ENCODE assay signal across 16 cellular contexts in the genomic region with DNA sequence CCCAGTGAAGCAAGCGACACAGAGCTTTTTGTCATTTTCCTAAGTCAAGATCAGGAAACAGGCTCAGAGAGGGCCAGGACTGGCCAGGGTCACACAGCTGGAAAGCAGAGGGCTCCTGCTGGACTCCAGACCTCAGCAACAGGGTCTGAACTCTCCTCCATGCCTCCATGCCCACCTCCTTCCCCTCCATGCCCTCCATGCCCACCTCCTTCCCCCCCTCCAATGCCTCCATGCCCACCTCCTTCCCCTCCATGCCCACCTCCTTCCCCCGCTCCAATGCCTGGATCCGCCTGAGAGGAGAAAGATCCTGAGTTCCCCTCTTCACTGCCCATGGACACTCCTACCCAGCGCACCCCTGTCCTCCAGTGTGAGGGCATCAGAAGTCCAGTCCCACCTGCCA. TPM values are rescaled to one million over a fixed set of nuclear protein-coding genes. Genes with fewer than 3 reads are reported as not detected.
A peak's percentile ranks its signal among the peaks of the same experiment; 100 is the strongest.
DNase-seq lines count a peak whose midpoint lies in the region; ATAC-seq and TF ChIP-seq lines count a peak whose summit lies in the region.
"Had no signal": no experiment of that assay in that cellular context is flagged by ENCODE, and none has a peak within 500 bp of the region (broad histone marks: within the 10 kb centered on the region; RNA-seq: fewer than 3 reads in every experiment).

No MANE protein-coding gene starts in this region.

- no peak for TF ChIP-seq CTCF in CD14-positive monocyte (IDR thresholded peaks at IDR 0.05)
- TF ChIP-seq CTCF in left lung (IDR thresholded peaks at IDR 0.05) = no peak
- TF ChIP-seq CTCF in RWPE1 (conservative IDR thresholded peaks at IDR 0.05; ENCODE audit: low read depth) = no peak

- intact Hi-C loops in CD14-positive monocyte (cut with micrococcal nuclease) = no loop called here
- intact Hi-C loops in left lung (cut with DNase I) = no loop called here
- intact Hi-C loops in posterior vena cava (cut with DNase I) = no loop called here

- POLR2A ChIA-PET in RWPE1 (lab: Yijun Ruan, JAX; ENCODE audit: low non-redundant PET) = no interaction called here

- H3K9me3 Mint-ChIP-seq in activated naive CD4-positive, alpha-beta T cell treated with anti-CD3 and anti-CD28 coated beads, Interleukin-2, amount 10 ng/mL, durations not matched to agents 7 days and 5 days = no peaks in the 10 kb centered on the region
- peaks cover 2 to 10% (median 6%) of the 10 kb centered on the region in 7 donors for H3K9me3 Mint-ChIP-seq in CD14-positive monocyte
- H3K9me3 Mint-ChIP-seq: CD4-positive, alpha-beta T cell had no signal

- no peak overlapping the region for H3K27ac ChIP-seq in left lung
- no peak overlapping the region for H3K27ac ChIP-seq in RWPE1
- H3K27ac ChIP-seq: 22Rv1, A549 had no signal

- no peaks in the 10 kb centered on the region for H3K36me3 ChIP-seq in left lung

- peaks cover 0 to 8% of the 10 kb centered on the region in 2 donors for H3K27me3 ChIP-seq in left lung

- H3K4me3 Mint-ChIP-seq in activated naive CD4-positive, alpha-beta T cell treated with anti-CD3 and anti-CD28 coated beads, Interleukin-2, amount 10 ng/mL, durations not matched to agents 7 days and 5 days = no peak overlapping the region
- H3K4me3 Mint-ChIP-seq in CD14-positive monocyte = no peak overlapping the region
- H3K4me3 Mint-ChIP-seq: CD4-positive, alpha-beta T cell; GM23338 had no signal

- no peak for DNase-seq in activated naive CD4-positive, alpha-beta T cell treated with anti-CD3 and anti-CD28 coated beads, Interleukin-2, amount 10 ng/mL, durations not matched to agents 7 days and 5 days
- DNase-seq in activated naive CD4-positive, alpha-beta T cell (lab: John Stamatoyannopoulos, UW) = no peak
- peak; percentile 15 for DNase-seq in CD14-positive monocyte (ENCODE audit: low spot score)
- no peak for DNase-seq in left lung
- peak; percentile 38 for DNase-seq in posterior vena cava (ENCODE audit: low spot score)
- no peak for DNase-seq in NK-92 treated with Interleukin-12 subunit alpha and Interleukin-12 subunit beta, amount 100 ng/mL, for 24 hours (lab: John Stamatoyannopoulos, UW)
- no peak for DNase-seq in RWPE1 (ENCODE audit: low spot score)
- DNase-seq in AG08395 (ENCODE audit: low spot score) = no peak
- DNase-seq: C1 segment of cervical spinal cord; Caco-2; CD4-positive, alpha-beta T cell; GF-D8; HCEC 1CT had no signal

- no peaks in the 10 kb centered on the region for H3K4me1 Mint-ChIP-seq in activated naive CD4-positive, alpha-beta T cell treated with anti-CD3 and anti-CD28 coated beads, Interleukin-2, amount 10 ng/mL, durations not matched to agents 7 days and 5 days
- H3K4me1 Mint-ChIP-seq in CD14-positive monocyte = peaks cover 24% of the 10 kb centered on the region

- H3K27me3 Mint-ChIP-seq in activated naive CD4-positive, alpha-beta T cell treated with anti-CD3 and anti-CD28 coated beads, Interleukin-2, amount 10 ng/mL, durations not matched to agents 7 days and 5 days = peaks cover 28% of the 10 kb centered on the region
- peaks cover 17 to 24% (median 22%) of the 10 kb centered on the region in 3 donors for H3K27me3 Mint-ChIP-seq in CD14-positive monocyte (ENCODE audit: low read depth in 3 of 3)

- H3K36me3 Mint-ChIP-seq in activated naive CD4-positive, alpha-beta T cell treated with anti-CD3 and anti-CD28 coated beads, Interleukin-2, amount 10 ng/mL, durations not matched to agents 7 days and 5 days = no peaks in the 10 kb centered on the region
- H3K36me3 Mint-ChIP-seq in CD14-positive monocyte = peaks cover 0 to 7% of the 10 kb centered on the region in 2 donors

- peak overlapping the region; percentile 8 for H3K27ac Mint-ChIP-seq in activated naive CD4-positive, alpha-beta T cell treated with anti-CD3 and anti-CD28 coated beads, Interleukin-2, amount 10 ng/mL, durations not matched to agents 7 days and 5 days
- H3K27ac Mint-ChIP-seq in CD14-positive monocyte = peak overlapping the region in 1 of 7 donors; percentile 50
- H3K27ac Mint-ChIP-seq: CD4-positive, alpha-beta T cell; GM23338 had no signal

- H3K9me3 ChIP-seq in left lung = no peaks in the 10 kb centered on the region
- H3K9me3 ChIP-seq: A549 had no signal

- no peak overlapping the region for H3K4me3 ChIP-seq in left lung
- H3K4me3 ChIP-seq: A549, GM23338 had no signal

- CTCF ChIA-PET in activated naive CD4-positive, alpha-beta T cell treated with anti-CD3 and anti-CD28 coated beads, Interleukin-2, amount 10 ng/mL, durations not matched to agents 7 days and 5 days (lab: Charles Lee) = interaction anchor here (2.4 kb wide), 1 partner anchor 22 kb away, joined by 8 read pairs; no protein-coding TSS in a partner anchor
- CTCF ChIA-PET in RWPE1 (lab: Yijun Ruan, JAX) = no interaction called here

- H3K4me1 ChIP-seq in left lung = no peaks in the 10 kb centered on the region
- H3K4me1 ChIP-seq: A549, Caco-2 had no signal

- ATAC-seq in left lung = peak; percentile 23
- ATAC-seq: A549, GM23338 had no signal

RNA-seq across cellular contexts. Expression of gene OAT, which starts 51.3 kb away (rescaled TPM):
- 10 to 100 TPM; 87.3 to 89.6 TPM for polyA plus RNA-seq in CD14-positive monocyte
- total RNA-seq in left lung = 10 to 100 TPM; 64.0 to 72.1 TPM
- 100 to 1,000 TPM in 1 of 2 donors, 10 to 100 TPM in 1; 89.5 to 113 TPM for total RNA-seq in posterior vena cava

Comparison
In these comparisons a context has a peak if more than half of its experiments do, and no peak if none do; other contexts are left out.
1. DNase-seq: peak in CD14-positive monocyte (single experiment) and posterior vena cava (single experiment); none in activated naive CD4-positive, alpha-beta T cell treated with anti-CD3 and anti-CD28 coated beads, Interleukin-2, amount 10 ng/mL, durations not matched to agents 7 days and 5 days (single experiment), activated naive CD4-positive, alpha-beta T cell (0 of 4), left lung (0 of 2), NK-92 treated with Interleukin-12 subunit alpha and Interleukin-12 subunit beta, amount 100 ng/mL, for 24 hours (single experiment), RWPE1 (single experiment) and AG08395 (single experiment).